ENCODE assay signal across 22 cellular contexts in genomic region chr12:19404232-19404880, GRCh38. TPM values are rescaled to one million over a fixed set of nuclear protein-coding genes. Genes with fewer than 3 reads are reported as not detected.
DNase-seq lines count a peak whose midpoint lies in the region; ATAC-seq, FAIRE-seq and TF ChIP-seq lines count a peak whose summit lies in the region.
"Had no signal": no experiment of that assay in that cellular context is flagged by ENCODE, and none has a peak within 500 bp of the region (broad histone marks: within the 10 kb centered on the region; RNA-seq: fewer than 3 reads in every experiment).

No MANE protein-coding gene starts in this region.

- peak overlapping the region; percentile 72 for H4K8ac ChIP-seq in H1 (ENCODE audit: extremely low read depth, insufficient read depth, low read length)

- no peak overlapping the region for H3K4me3 ChIP-seq in H1 (ENCODE audit: extremely low read depth in 1 of 4, insufficient read depth in 2 of 4, low read depth in 3 of 4, low read length in 4 of 4)
- no peak overlapping the region for H3K4me3 ChIP-seq in thyroid gland (replicated peaks in 1 of 3)
- H3K4me3 ChIP-seq: ascending aorta, GM23248, left lung, mucosa of descending colon had no signal

- peak overlapping the region; percentile 69 for H3K4ac ChIP-seq in H1 (replicated peaks; ENCODE audit: insufficient read length, low read depth, low read length)

- H3K27ac ChIP-seq in H1 (ENCODE audit: low read depth, low read length), result no peak overlapping the region
- no peak overlapping the region for H3K27ac ChIP-seq in thyroid gland
- H3K27ac ChIP-seq: ascending aorta, GM23248, left lung had no signal

- no peak overlapping the region for H2BK5ac ChIP-seq in H1 (ENCODE audit: low read depth, low read length)

- H3K23me2 ChIP-seq in H1 (ENCODE audit: low read depth, low read length), result no peaks in the 10 kb centered on the region

- H3K27me3 Mint-ChIP-seq in activated T-cell treated with anti-CD3 and anti-CD28 coated beads, Interleukin-2, amount 50 U/mL, for 24 hours, result no peaks in the 10 kb centered on the region
- no peaks in the 10 kb centered on the region for H3K27me3 Mint-ChIP-seq in activated CD8-positive, alpha-beta T cell treated with anti-CD3 and anti-CD28 coated beads for 36 hours

- H3K4me2 ChIP-seq in H1 (ENCODE audit: insufficient read depth in 1 of 2, low read depth in 2 of 2, low read length in 2 of 2), result no peak overlapping the region
- H3K4me2 ChIP-seq: SK-N-SH had no signal

- peaks cover 5% of the 10 kb centered on the region for H3K36me3 Mint-ChIP-seq in activated T-cell treated with anti-CD3 and anti-CD28 coated beads, Interleukin-2, amount 50 U/mL, for 24 hours (ENCODE audit: low read depth)
- H3K36me3 Mint-ChIP-seq in activated CD8-positive, alpha-beta T cell treated with anti-CD3 and anti-CD28 coated beads for 36 hours (ENCODE audit: low read depth), result peaks cover 4% of the 10 kb centered on the region
- H3K36me3 Mint-ChIP-seq: CD4-positive, CD25-positive, alpha-beta regulatory T cell had no signal

- WGBS in H1 (ENCODE audit: extremely low coverage in 1 of 2, insufficient coverage in 1 of 2, insufficient read length in 1 of 2, insufficient replicate concordance in 2 of 2, low coverage in 1 of 2, low lambda C conversion rate in 2 of 2, missing lambda C conversion rate in 1 of 2), 2 experiments, result 94% methylated on average over 16 of the region's 16 CpGs; no CpG with 5 or more reads in 1 of the 2 experiments
- 94 to 96% methylated on average over 16 of the region's 16 CpGs for WGBS in thyroid gland, 2 donors

- H3K9ac ChIP-seq in H1 (replicated peaks in 1 of 4; ENCODE audit: extremely low read depth in 1 of 4, low read depth in 3 of 4, low read length in 3 of 4), result no peak overlapping the region
- H3K9ac ChIP-seq: GM23248, SK-N-SH had no signal

- H2BK120ac ChIP-seq in H1 (replicated peaks; ENCODE audit: low read depth, low read length), result peak overlapping the region; percentile 59

- H4K91ac ChIP-seq in H1 (replicated peaks; ENCODE audit: insufficient read length, low read length), result peak overlapping the region; percentile 65

- peak; percentile 38 for DNase-seq in activated T-cell treated with anti-CD3 and anti-CD28 coated beads, Interleukin-2, amount 50 U/mL, for 24 hours
- DNase-seq in activated T-cell treated with anti-CD3 and anti-CD28 coated beads for 4 hours (no peak), H1 (ENCODE audit: low read depth in 1 of 2, low spot score in 2 of 2) (no peak), thyroid gland (no peak), NCI-H128 (lab: John Stamatoyannopoulos, UW; ENCODE audit: unreplicated experiment) (no peak)
- DNase-seq in activated CD8-positive, alpha-beta T cell treated with anti-CD3 and anti-CD28 coated beads for 36 hours, result peak; percentile 52
- peak; percentile 15 for DNase-seq in stimulated activated naive CD8-positive, alpha-beta T cell treated with anti-CD3 and anti-CD28 coated beads, Interleukin-15, Interleukin-2, amounts not matched to agents 100 U/mL and 50 U/mL, for 24 hours
- DNase-seq: EL, foreskin fibroblast, GM23248, KBM-7, left lung, mucosa of descending colon, NCI-H1092, NCI-H2107, NCI-H526 treated with DMSO at 0.1 percent for 48 hours, SK-N-SH had no signal

- intact Hi-C loops in activated CD8-positive, alpha-beta T cell treated with anti-CD3 and anti-CD28 coated beads for 36 hours (cut with micrococcal nuclease), result no loop called here
- intact Hi-C loops in thyroid gland (cut with DNase I), result no loop called here

- H3K23ac ChIP-seq in H1 (ENCODE audit: insufficient read length), result no peak overlapping the region

- H3K4me1 ChIP-seq in H1 (replicated peaks in 1 of 4; ENCODE audit: control insufficient read depth in 3 of 4, insufficient read depth in 4 of 4, low read length in 3 of 4) (peaks cover 0 to 9% (median under 1%) of the 10 kb centered on the region in 4 experiments; a peak in 4 of 7 replicates), thyroid gland (no peaks in the 10 kb centered on the region)
- H3K4me1 ChIP-seq: left lung had no signal

- peak overlapping the region; percentile 85 for H2AFZ ChIP-seq in H1 (ENCODE audit: low read length)
- H2AFZ ChIP-seq: GM23248 had no signal

- no peak for TF ChIP-seq RAD21 in H1 (IDR thresholded peaks at IDR 0.05 in 1 of 2, conservative IDR thresholded peaks at IDR 0.05 in 1 of 2; ENCODE audit: low read depth in 2 of 2, low read length in 2 of 2)

- H3K27me3 ChIP-seq in H1 (replicated peaks in 1 of 4; ENCODE audit: control insufficient read depth in 3 of 4, extremely low read depth in 1 of 4, insufficient read depth in 3 of 4, low read length in 3 of 4) (no peaks in the 10 kb centered on the region), thyroid gland (no peaks in the 10 kb centered on the region)
- H3K27me3 ChIP-seq: ascending aorta, left lung had no signal

- no peaks in the 10 kb centered on the region for H3K79me2 ChIP-seq in H1 (ENCODE audit: control insufficient read depth in 1 of 2, insufficient read depth in 2 of 2, low read length in 2 of 2)

- POLR2A ChIA-PET in activated CD8-positive, alpha-beta T cell treated with anti-CD3 and anti-CD28 coated beads for 36 hours (lab: Charles Lee), result interaction anchor here (0.6 kb wide), 1 partner anchor 561 kb away, joined by 3 read pairs; no protein-coding TSS in a partner anchor
- POLR2A ChIA-PET in H1 (lab: Charles Lee; ENCODE audit: partially characterized antibody), result interaction anchor here (2.8 kb wide), 1 partner anchor 35 kb away, joined by 11 read pairs; the partner anchor contains the start of gene AEBP2

- peak overlapping the region; percentile 82 for H3K27ac Mint-ChIP-seq in activated T-cell treated with anti-CD3 and anti-CD28 coated beads, Interleukin-2, amount 50 U/mL, for 24 hours
- H3K27ac Mint-ChIP-seq in activated CD8-positive, alpha-beta T cell treated with anti-CD3 and anti-CD28 coated beads for 36 hours, result peak overlapping the region; percentile 91

- FAIRE-seq in H1 (lab: Jason Lieb, UNC), result no peak
- FAIRE-seq: endothelial cell of umbilical vein, TTC549 had no signal

- H3K79me1 ChIP-seq in H1 (ENCODE audit: low read depth, low read length), result no peaks in the 10 kb centered on the region

- H3K14ac ChIP-seq in H1 (ENCODE audit: insufficient read length), result peak overlapping the region; percentile 34

- H2BK20ac ChIP-seq in H1 (ENCODE audit: low read length), result 0 out of 2 replicates have a peak overlapping the region, but pooled peaks have one; percentile 13

- peaks cover 4% of the 10 kb centered on the region for H3K9me3 Mint-ChIP-seq in activated T-cell treated with anti-CD3 and anti-CD28 coated beads, Interleukin-2, amount 50 U/mL, for 24 hours
- peaks cover 8% of the 10 kb centered on the region for H3K9me3 Mint-ChIP-seq in activated CD8-positive, alpha-beta T cell treated with anti-CD3 and anti-CD28 coated beads for 36 hours
- H3K9me3 Mint-ChIP-seq: CD4-positive, CD25-positive, alpha-beta regulatory T cell had no signal

- H3K9me3 ChIP-seq in H1 (ENCODE audit: insufficient read depth in 2 of 2, low read depth in 1 of 2, low read length in 1 of 2) (no peaks in the 10 kb centered on the region), thyroid gland (no peaks in the 10 kb centered on the region)
- H3K9me3 ChIP-seq: ascending aorta, left lung, mucosa of descending colon, SK-N-SH had no signal

- no peak overlapping the region for H3K56ac ChIP-seq in H1 (replicated peaks; ENCODE audit: insufficient read length, low read depth, low read length)

- CTCF ChIA-PET in activated CD8-positive, alpha-beta T cell treated with anti-CD3 and anti-CD28 coated beads for 36 hours (lab: Charles Lee), result no interaction called here
- CTCF ChIA-PET in H1 (lab: Charles Lee; ENCODE audit: partially characterized antibody), result interaction anchor here (0.6 kb wide), 3 partner anchors 33 to 1106 kb away, joined by 3 to 5 read pairs (median 4); no protein-coding TSS in a partner anchor

- no peaks in the 10 kb centered on the region for H4K20me1 ChIP-seq in H1 (replicated peaks in 1 of 2; ENCODE audit: control insufficient read depth in 1 of 2, insufficient read depth in 2 of 2, low read length in 2 of 2)

- H3K4me1 Mint-ChIP-seq in activated T-cell treated with anti-CD3 and anti-CD28 coated beads, Interleukin-2, amount 50 U/mL, for 24 hours (ENCODE audit: low read depth), result peaks cover 10% of the 10 kb centered on the region
- peaks cover 12% of the 10 kb centered on the region for H3K4me1 Mint-ChIP-seq in activated CD8-positive, alpha-beta T cell treated with anti-CD3 and anti-CD28 coated beads for 36 hours (ENCODE audit: low read depth)

- no peaks in the 10 kb centered on the region for H3K36me3 ChIP-seq in H1 (ENCODE audit: control insufficient read depth in 2 of 4, insufficient read depth in 4 of 4, low read length in 3 of 4)
- no peaks in the 10 kb centered on the region for H3K36me3 ChIP-seq in thyroid gland
- H3K36me3 ChIP-seq: ascending aorta, left lung had no signal

- peak; percentile 92 for ATAC-seq in activated CD8-positive, alpha-beta T cell treated with anti-CD3 and anti-CD28 coated beads for 36 hours
- peak; percentile 28 for ATAC-seq in stimulated activated naive CD8-positive, alpha-beta T cell treated with anti-CD3 and anti-CD28 coated beads, Interleukin-15, Interleukin-2, amounts not matched to agents 100 U/mL and 50 U/mL, for 24 hours
- no peak for ATAC-seq in activated CD4-positive, CD25-positive, alpha-beta regulatory T cell treated with anti-CD3 and anti-CD28 coated beads, Interleukin-2, amount 50 U/mL, for 24 hours
- ATAC-seq: left lung, mucosa of descending colon had no signal

- TF ChIP-seq POLR2A in H1 (IDR thresholded peaks at IDR 0.05; ENCODE audit: control extremely low read depth in 1 of 2, low read depth in 2 of 2, low read length in 2 of 2) (no peak), thyroid gland (IDR thresholded peaks at IDR 0.05) (no peak)

- H2BK15ac ChIP-seq in H1 (ENCODE audit: low read length), result no peak overlapping the region

- H2AK5ac ChIP-seq in H1 (ENCODE audit: low read depth, low read length), result no peak overlapping the region

- no peak for TF ChIP-seq EP300 in H1 (IDR thresholded peaks at IDR 0.05; ENCODE audit: borderline replicate concordance in 1 of 2, low read depth in 2 of 2, low read length in 2 of 2)

- no peak overlapping the region for H4K5ac ChIP-seq in H1 (ENCODE audit: insufficient read length, low read depth, low read length)

- H2BK12ac ChIP-seq in H1 (ENCODE audit: low read depth, low read length), result no peak overlapping the region

- TF ChIP-seq CTCF in activated CD8-positive, alpha-beta T cell treated with anti-CD3 and anti-CD28 coated beads for 36 hours (IDR thresholded peaks at IDR 0.05), result no peak
- TF ChIP-seq CTCF in H1 (IDR thresholded peaks at IDR 0.05; ENCODE audit: control extremely low read depth in 1 of 3, insufficient read depth in 1 of 3, low read depth in 1 of 3, low read length in 3 of 3) (no peak), thyroid gland (IDR thresholded peaks at IDR 0.05) (no peak)

- peak overlapping the region; percentile 41 for H3K4me3 Mint-ChIP-seq in activated T-cell treated with anti-CD3 and anti-CD28 coated beads, Interleukin-2, amount 50 U/mL, for 24 hours
- H3K4me3 Mint-ChIP-seq in activated CD8-positive, alpha-beta T cell treated with anti-CD3 and anti-CD28 coated beads for 36 hours, result no peak overlapping the region
- H3K4me3 Mint-ChIP-seq: CD4-positive, CD25-positive, alpha-beta regulatory T cell had no signal

- H3K18ac ChIP-seq in H1 (ENCODE audit: extremely low read depth, low read length), result no peak overlapping the region

RNA-seq across cellular contexts. Expression of gene AEBP2, which starts 34.9 kb away (rescaled TPM):
- total RNA-seq in activated CD8-positive, alpha-beta T cell treated with anti-CD3 and anti-CD28 coated beads for 36 hours, result 10 to 100 TPM; 59.6 to 63.3 TPM
- 56.9 and 61.4 TPM in 2 replicates for total RNA-seq in H1 (2021; fragmentation: NEBNext Ultra II Directional; extraction: Animal tissue kit (Norgen Biotek cat#: 25700))
- polyA plus RNA-seq in H1 (2011; rRNA removed), result 10.6 and 13.6 TPM in 2 replicates
- 16.7 TPM for polyA plus RNA-seq in H1 (2011; cell fraction: cytosol; rRNA removed)
- polyA plus RNA-seq in H1 (2011; cell fraction: nucleus; rRNA removed), result 8.0 TPM
- 33.6 to 56.8 TPM (median 46.3 TPM) in 4 replicates for polyA plus RNA-seq in H1 (2012, experiment 1 of 2)
- polyA plus RNA-seq in H1 (2012, experiment 2 of 2), result 4.7 TPM
- 41.4 TPM for polyA plus RNA-seq in H1 (2013, experiment 1 of 2)
- 43.0 TPM for polyA plus RNA-seq in H1 (2013, experiment 2 of 2)
- 29.2 and 29.5 TPM in 2 replicates for polyA minus RNA-seq in H1 (2011; rRNA and poly(A)+ RNA removed)
- polyA minus RNA-seq in H1 (2011; cell fraction: cytosol; rRNA and poly(A)+ RNA removed), result 26.0 TPM
- 33.3 TPM for polyA minus RNA-seq in H1 (2011; cell fraction: nucleus; rRNA and poly(A)+ RNA removed)
- 10 to 100 TPM; 27.9 to 57.5 (median 41.1) TPM for total RNA-seq in thyroid gland

Comparison
In these comparisons a context has a peak if more than half of its experiments do, and no peak if none do; other contexts are left out.
1. DNase-seq: peak in activated T-cell treated with anti-CD3 and anti-CD28 coated beads, Interleukin-2, amount 50 U/mL, for 24 hours (single experiment), activated CD8-positive, alpha-beta T cell treated with anti-CD3 and anti-CD28 coated beads for 36 hours (single experiment) and stimulated activated naive CD8-positive, alpha-beta T cell treated with anti-CD3 and anti-CD28 coated beads, Interleukin-15, Interleukin-2, amounts not matched to agents 100 U/mL and 50 U/mL, for 24 hours (single experiment); none in activated T-cell treated with anti-CD3 and anti-CD28 coated beads for 4 hours (single experiment), H1 (0 of 2), thyroid gland (0 of 2) and NCI-H128 (single experiment).
2. ATAC-seq: peak in activated CD8-positive, alpha-beta T cell treated with anti-CD3 and anti-CD28 coated beads for 36 hours (single experiment) and stimulated activated naive CD8-positive, alpha-beta T cell treated with anti-CD3 and anti-CD28 coated beads, Interleukin-15, Interleukin-2, amounts not matched to agents 100 U/mL and 50 U/mL, for 24 hours (single experiment); none in activated CD4-positive, CD25-positive, alpha-beta regulatory T cell treated with anti-CD3 and anti-CD28 coated beads, Interleukin-2, amount 50 U/mL, for 24 hours (0 of 2).